In the genomic region with DNA sequence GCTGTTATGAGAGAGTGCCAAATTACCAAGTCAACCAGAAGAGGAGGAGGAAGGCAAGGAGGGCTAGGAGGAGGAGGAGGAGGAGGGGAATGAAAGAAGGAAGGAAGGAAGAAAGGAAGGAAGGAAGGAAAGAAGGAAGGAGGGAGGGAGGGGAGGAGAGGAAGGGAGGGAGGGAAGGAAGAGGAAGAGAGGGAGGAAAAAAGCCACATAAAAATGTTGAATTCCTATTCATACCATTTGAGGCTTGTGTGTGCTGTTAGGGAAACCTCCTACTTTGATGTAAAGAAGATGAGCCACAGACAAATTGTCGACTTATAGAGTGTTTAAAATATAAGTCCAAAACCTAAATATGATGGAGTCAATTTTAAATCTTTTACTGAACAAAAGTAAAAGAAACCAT, we compare ENCODE assay signal across 1 cellular context.
TF ChIP-seq lines count a peak whose summit lies in the region.

No MANE protein-coding gene starts in this region.

TF ChIP-seq in GM23338, 12 proteins besides CTCF, POLR2A, EP300 and RAD21 (continued from another document):
- TF ChIP-seq, protein P1, sequence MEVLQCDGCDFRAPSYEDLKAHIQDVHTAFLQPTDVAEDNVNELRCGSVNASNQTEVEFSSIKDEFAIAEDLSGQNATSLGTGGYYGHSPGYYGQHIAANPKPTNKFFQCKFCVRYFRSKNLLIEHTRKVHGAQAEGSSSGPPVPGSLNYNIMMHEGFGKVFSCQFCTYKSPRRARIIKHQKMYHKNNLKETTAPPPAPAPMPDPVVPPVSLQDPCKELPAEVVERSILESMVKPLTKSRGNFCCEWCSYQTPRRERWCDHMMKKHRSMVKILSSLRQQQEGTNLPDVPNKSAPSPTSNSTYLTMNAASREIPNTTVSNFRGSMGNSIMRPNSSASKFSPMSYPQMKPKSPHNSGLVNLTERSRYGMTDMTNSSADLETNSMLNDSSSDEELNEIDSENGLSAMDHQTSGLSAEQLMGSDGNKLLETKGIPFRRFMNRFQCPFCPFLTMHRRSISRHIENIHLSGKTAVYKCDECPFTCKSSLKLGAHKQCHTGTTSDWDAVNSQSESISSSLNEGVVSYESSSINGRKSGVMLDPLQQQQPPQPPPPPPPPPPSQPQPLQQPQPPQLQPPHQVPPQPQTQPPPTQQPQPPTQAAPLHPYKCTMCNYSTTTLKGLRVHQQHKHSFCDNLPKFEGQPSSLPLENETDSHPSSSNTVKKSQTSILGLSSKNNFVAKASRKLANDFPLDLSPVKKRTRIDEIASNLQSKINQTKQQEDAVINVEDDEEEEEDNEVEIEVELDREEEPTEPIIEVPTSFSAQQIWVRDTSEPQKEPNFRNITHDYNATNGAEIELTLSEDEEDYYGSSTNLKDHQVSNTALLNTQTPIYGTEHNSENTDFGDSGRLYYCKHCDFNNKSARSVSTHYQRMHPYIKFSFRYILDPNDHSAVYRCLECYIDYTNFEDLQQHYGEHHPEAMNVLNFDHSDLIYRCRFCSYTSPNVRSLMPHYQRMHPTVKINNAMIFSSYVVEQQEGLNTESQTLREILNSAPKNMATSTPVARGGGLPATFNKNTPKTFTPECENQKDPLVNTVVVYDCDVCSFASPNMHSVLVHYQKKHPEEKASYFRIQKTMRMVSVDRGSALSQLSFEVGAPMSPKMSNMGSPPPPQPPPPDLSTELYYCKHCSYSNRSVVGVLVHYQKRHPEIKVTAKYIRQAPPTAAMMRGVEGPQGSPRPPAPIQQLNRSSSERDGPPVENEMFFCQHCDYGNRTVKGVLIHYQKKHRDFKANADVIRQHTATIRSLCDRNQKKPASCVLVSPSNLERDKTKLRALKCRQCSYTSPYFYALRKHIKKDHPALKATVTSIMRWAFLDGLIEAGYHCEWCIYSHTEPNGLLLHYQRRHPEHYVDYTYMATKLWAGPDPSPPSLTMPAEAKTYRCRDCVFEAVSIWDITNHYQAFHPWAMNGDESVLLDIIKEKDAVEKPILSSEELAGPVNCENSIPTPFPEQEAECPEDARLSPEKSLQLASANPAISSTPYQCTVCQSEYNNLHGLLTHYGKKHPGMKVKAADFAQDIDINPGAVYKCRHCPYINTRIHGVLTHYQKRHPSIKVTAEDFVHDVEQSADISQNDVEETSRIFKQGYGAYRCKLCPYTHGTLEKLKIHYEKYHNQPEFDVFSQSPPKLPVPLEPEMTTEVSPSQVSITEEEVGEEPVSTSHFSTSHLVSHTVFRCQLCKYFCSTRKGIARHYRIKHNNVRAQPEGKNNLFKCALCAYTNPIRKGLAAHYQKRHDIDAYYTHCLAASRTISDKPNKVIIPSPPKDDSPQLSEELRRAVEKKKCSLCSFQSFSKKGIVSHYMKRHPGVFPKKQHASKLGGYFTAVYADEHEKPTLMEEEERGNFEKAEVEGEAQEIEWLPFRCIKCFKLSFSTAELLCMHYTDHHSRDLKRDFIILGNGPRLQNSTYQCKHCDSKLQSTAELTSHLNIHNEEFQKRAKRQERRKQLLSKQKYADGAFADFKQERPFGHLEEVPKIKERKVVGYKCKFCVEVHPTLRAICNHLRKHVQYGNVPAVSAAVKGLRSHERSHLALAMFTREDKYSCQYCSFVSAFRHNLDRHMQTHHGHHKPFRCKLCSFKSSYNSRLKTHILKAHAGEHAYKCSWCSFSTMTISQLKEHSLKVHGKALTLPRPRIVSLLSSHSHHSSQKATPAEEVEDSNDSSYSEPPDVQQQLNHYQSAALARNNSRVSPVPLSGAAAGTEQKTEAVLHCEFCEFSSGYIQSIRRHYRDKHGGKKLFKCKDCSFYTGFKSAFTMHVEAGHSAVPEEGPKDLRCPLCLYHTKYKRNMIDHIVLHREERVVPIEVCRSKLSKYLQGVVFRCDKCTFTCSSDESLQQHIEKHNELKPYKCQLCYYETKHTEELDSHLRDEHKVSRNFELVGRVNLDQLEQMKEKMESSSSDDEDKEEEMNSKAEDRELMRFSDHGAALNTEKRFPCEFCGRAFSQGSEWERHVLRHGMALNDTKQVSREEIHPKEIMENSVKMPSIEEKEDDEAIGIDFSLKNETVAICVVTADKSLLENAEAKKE (CRISPR knock-in tag; IDR thresholded peaks at IDR 0.05) = no peak
